18 cellular contexts compared by ENCODE assay signal in genomic region chr4:52425751-52426326, GRCh38.
"Had no signal": no experiment of that assay in that cellular context is flagged by ENCODE, and none has a peak within 500 bp of the region (broad histone marks: within the 10 kb centered on the region; RNA-seq: fewer than 3 reads in every experiment).

No MANE protein-coding gene starts in this region.

- H3K36me3 Mint-ChIP-seq: activated naive CD8-positive, alpha-beta T cell; naive thymus-derived CD4-positive, alpha-beta T cell had no signal

- H3K27ac ChIP-seq: esophagus squamous epithelium, left lung had no signal

- H3K4me1 ChIP-seq: esophagus squamous epithelium, left lung had no signal

- H3K36me3 ChIP-seq: esophagus squamous epithelium had no signal

- H3K9me3 Mint-ChIP-seq: central memory CD8-positive, alpha-beta T cell had no signal

- H3K4me3 ChIP-seq: esophagus squamous epithelium, left lung had no signal

- H3K4me1 Mint-ChIP-seq: activated CD4-positive, alpha-beta T cell treated with anti-CD3 and anti-CD28 coated beads for 36 hours; central memory CD8-positive, alpha-beta T cell; naive thymus-derived CD4-positive, alpha-beta T cell had no signal

- H3K9me3 ChIP-seq: esophagus squamous epithelium, left lung had no signal

- H3K27me3 ChIP-seq: esophagus squamous epithelium, left lung had no signal

- DNase-seq: activated CD4-positive, alpha-beta T cell treated with anti-CD3 and anti-CD28 coated beads for 36 hours; activated CD8-positive, alpha-beta T cell treated with anti-CD3 and anti-CD28 coated beads for 36 hours; activated gamma-delta T cell; activated T-cell treated with anti-CD3 and anti-CD28 coated beads, Interleukin-2, amount 50 U/mL, for 48 hours; amniotic stem cell; cortex of kidney; effector CD4-positive, alpha-beta T cell; esophagus squamous epithelium; hypothalamus; kidney; left lung; naive thymus-derived CD4-positive, alpha-beta T cell; retina; stimulated activated CD4-positive, alpha-beta T cell treated with anti-CD3 and anti-CD28 coated beads, Interleukin-2, amount 100 ng/mL, for 48 hours; stimulated activated naive CD4-positive, alpha-beta T cell treated with Interleukin-2 at 50 U/mL for 16 hours; trophoblast cell had no signal

- ATAC-seq: activated CD4-positive, alpha-beta T cell treated with anti-CD3 and anti-CD28 coated beads for 36 hours; activated CD8-positive, alpha-beta T cell treated with anti-CD3 and anti-CD28 coated beads for 36 hours; left lung; naive thymus-derived CD4-positive, alpha-beta T cell had no signal

- H3K4me3 Mint-ChIP-seq: activated CD4-positive, alpha-beta T cell treated with anti-CD3 and anti-CD28 coated beads for 36 hours; activated CD8-positive, alpha-beta T cell treated with anti-CD3 and anti-CD28 coated beads for 36 hours; activated naive CD8-positive, alpha-beta T cell; central memory CD8-positive, alpha-beta T cell; naive thymus-derived CD4-positive, alpha-beta T cell had no signal

- H3K27me3 Mint-ChIP-seq: activated CD4-positive, alpha-beta T cell treated with anti-CD3 and anti-CD28 coated beads for 36 hours; central memory CD8-positive, alpha-beta T cell had no signal

- H3K27ac Mint-ChIP-seq: activated CD4-positive, alpha-beta T cell treated with anti-CD3 and anti-CD28 coated beads for 36 hours; activated CD8-positive, alpha-beta T cell treated with anti-CD3 and anti-CD28 coated beads for 36 hours; activated naive CD8-positive, alpha-beta T cell; naive thymus-derived CD4-positive, alpha-beta T cell had no signal
